20 cellular contexts compared by ENCODE assay signal in genomic region chr11:79263001-79263400, GRCh38.
A peak's percentile ranks its signal among the peaks of the same experiment; 100 is the strongest.
DNase-seq lines count a peak whose midpoint lies in the region; FAIRE-seq and TF ChIP-seq lines count a peak whose summit lies in the region.
"Had no signal": no experiment of that assay in that cellular context is flagged by ENCODE, and none has a peak within 500 bp of the region (broad histone marks: within the 10 kb centered on the region; RNA-seq: fewer than 3 reads in every experiment).

No MANE protein-coding gene starts in this region.

- no peak for TF ChIP-seq EP300 in H1 (IDR thresholded peaks at IDR 0.05; ENCODE audit: borderline replicate concordance in 1 of 2, low read depth in 2 of 2, low read length in 2 of 2)

- H4K8ac ChIP-seq in H1 (ENCODE audit: extremely low read depth, insufficient read depth, low read length) (no peak overlapping the region), mesendoderm (ENCODE audit: low read depth, low read length) (no peak overlapping the region)

- no peaks in the 10 kb centered on the region for H3K27me3 ChIP-seq in AG04450 (ENCODE audit: control insufficient read depth, insufficient read depth, low read length)
- no peaks in the 10 kb centered on the region for H3K27me3 ChIP-seq in H1 (replicated peaks in 1 of 4; ENCODE audit: control insufficient read depth in 3 of 4, extremely low read depth in 1 of 4, insufficient read depth in 3 of 4, low read length in 3 of 4)
- no peaks in the 10 kb centered on the region for H3K27me3 ChIP-seq in mesendoderm (ENCODE audit: insufficient read depth, low read length, poor library complexity)
- H3K27me3 ChIP-seq: gastrocnemius medialis, uterus had no signal

- TF ChIP-seq POLR2A in H1 (IDR thresholded peaks at IDR 0.05; ENCODE audit: control extremely low read depth in 1 of 2, low read depth in 2 of 2, low read length in 2 of 2) (no peak), lower leg skin (IDR thresholded peaks at IDR 0.05) (no peak)

- H3K79me1 ChIP-seq in H1 (ENCODE audit: low read depth, low read length) (no peaks in the 10 kb centered on the region), mesendoderm (ENCODE audit: low read length) (no peaks in the 10 kb centered on the region)

- H2BK15ac ChIP-seq in H1 (ENCODE audit: low read length) (no peak overlapping the region), mesendoderm (replicated peaks; ENCODE audit: low read depth) (no peak overlapping the region)

- H2AK5ac ChIP-seq in H1 (ENCODE audit: low read depth, low read length): no peak overlapping the region
- no peak overlapping the region for H2AK5ac ChIP-seq in mesendoderm (ENCODE audit: low read length)

- H3K56ac ChIP-seq in H1 (replicated peaks; ENCODE audit: insufficient read length, low read depth, low read length) (no peak overlapping the region), mesendoderm (ENCODE audit: low read length) (no peak overlapping the region)

- H4K91ac ChIP-seq in H1 (replicated peaks; ENCODE audit: insufficient read length, low read length): no peak overlapping the region

- H3K36me3 ChIP-seq in H1 (ENCODE audit: control insufficient read depth in 2 of 4, insufficient read depth in 4 of 4, low read length in 3 of 4) (no peaks in the 10 kb centered on the region), mesendoderm (ENCODE audit: control insufficient read depth, insufficient read depth, low read length) (no peaks in the 10 kb centered on the region)
- H3K36me3 ChIP-seq: gastrocnemius medialis, uterus had no signal

- H2BK5ac ChIP-seq in H1 (ENCODE audit: low read depth, low read length) (no peak overlapping the region), mesendoderm (ENCODE audit: low read length) (no peak overlapping the region)

- H3K4me3 ChIP-seq in AG04450 (ENCODE audit: low read depth, low read length): no peak overlapping the region
- H3K4me3 ChIP-seq in H1 (ENCODE audit: extremely low read depth in 1 of 4, insufficient read depth in 2 of 4, low read depth in 3 of 4, low read length in 4 of 4): no peak overlapping the region
- H3K4me3 ChIP-seq in mesendoderm (ENCODE audit: low read length): no peak overlapping the region
- H3K4me3 ChIP-seq in lower leg skin (ENCODE audit: low read depth, poor library complexity, severe bottlenecking): no peak overlapping the region
- H3K4me3 ChIP-seq: coronary artery, gastrocnemius medialis, PC-9, uterus had no signal

- POLR2A ChIA-PET in AG04450 (lab: Yijun Ruan, JAX) (interaction anchor here (0.7 to 0.9 kb wide), 2 partner anchors 18 to 26 kb away, joined by 3 read pairs; no protein-coding TSS in a partner anchor), H1 (lab: Charles Lee; ENCODE audit: partially characterized antibody) (no interaction called here)

- peak overlapping the region; percentile 24 for H3K27ac ChIP-seq in AG04450 (ENCODE audit: low read depth, low read length)
- no peak overlapping the region for H3K27ac ChIP-seq in H1 (ENCODE audit: low read depth, low read length)
- no peak overlapping the region for H3K27ac ChIP-seq in mesendoderm (ENCODE audit: low read depth, low read length)
- H3K27ac ChIP-seq: coronary artery, gastrocnemius medialis, PC-9 had no signal

- H3K18ac ChIP-seq in H1 (ENCODE audit: extremely low read depth, low read length) (no peak overlapping the region), mesendoderm (ENCODE audit: low read length) (peak overlapping the region; percentile 51)

- H2BK120ac ChIP-seq in H1 (replicated peaks; ENCODE audit: low read depth, low read length) (no peak overlapping the region), mesendoderm (ENCODE audit: low read depth, low read length) (no peak overlapping the region)

- H3K4me1 ChIP-seq in H1 (replicated peaks in 1 of 4; ENCODE audit: control insufficient read depth in 3 of 4, insufficient read depth in 4 of 4, low read length in 3 of 4): peaks cover 0 to 10% (median 0%) of the 10 kb centered on the region in 4 experiments; a peak in 1 of 7 replicates
- peaks cover 15% of the 10 kb centered on the region for H3K4me1 ChIP-seq in mesendoderm (ENCODE audit: control insufficient read depth, low read depth, low read length)
- H3K4me1 ChIP-seq: gastrocnemius medialis, uterus had no signal

- TF ChIP-seq CTCF in AG04450 (IDR thresholded peaks at IDR 0.05; ENCODE audit: low read depth, low read length) (no peak), H1 (IDR thresholded peaks at IDR 0.05; ENCODE audit: control extremely low read depth in 1 of 3, insufficient read depth in 1 of 3, low read depth in 1 of 3, low read length in 3 of 3) (no peak), GM13976 (IDR thresholded peaks at IDR 0.05; ENCODE audit: borderline replicate concordance, control extremely low read depth, extremely low read depth, insufficient read depth, missing control alignments) (no peak), lower leg skin (IDR thresholded peaks at IDR 0.05) (no peak)

- intact Hi-C loops in lower leg skin (cut with DNase I; ENCODE audit: low total_unique reads): no loop called here

- H3K4ac ChIP-seq in H1 (replicated peaks; ENCODE audit: insufficient read length, low read depth, low read length) (no peak overlapping the region), mesendoderm (ENCODE audit: low read depth, low read length) (no peak overlapping the region)

- in situ Hi-C loops in GM13976 (cut with MboI; ENCODE audit: low sequenced_read_pairs, unreplicated experiment): no loop called here

- H2AFZ ChIP-seq in H1 (ENCODE audit: low read length): no peak overlapping the region
- H2AFZ ChIP-seq: PC-9 had no signal

- CTCF ChIA-PET in AG04450 (lab: Charles Lee): interaction anchor here (1.2 kb wide), 1 partner anchor 617 kb away, joined by 4 read pairs; no protein-coding TSS in a partner anchor
- CTCF ChIA-PET in H1 (lab: Charles Lee; ENCODE audit: partially characterized antibody): no interaction called here

- no peak for TF ChIP-seq RAD21 in H1 (IDR thresholded peaks at IDR 0.05 in 1 of 2, conservative IDR thresholded peaks at IDR 0.05 in 1 of 2; ENCODE audit: low read depth in 2 of 2, low read length in 2 of 2)

- H2BK20ac ChIP-seq in H1 (ENCODE audit: low read length): no peak overlapping the region

- H4K5ac ChIP-seq in H1 (ENCODE audit: insufficient read length, low read depth, low read length) (no peak overlapping the region), mesendoderm (ENCODE audit: low read length) (no peak overlapping the region)

- H3K4me2 ChIP-seq in H1 (ENCODE audit: insufficient read depth in 1 of 2, low read depth in 2 of 2, low read length in 2 of 2): no peak overlapping the region
- no peak overlapping the region for H3K4me2 ChIP-seq in mesendoderm (ENCODE audit: low read length)
- H3K4me2 ChIP-seq: PC-9 had no signal

- H2BK12ac ChIP-seq in H1 (ENCODE audit: low read depth, low read length): no peak overlapping the region

- WGBS in H1 (ENCODE audit: extremely low coverage in 1 of 2, insufficient coverage in 1 of 2, insufficient read length in 1 of 2, insufficient replicate concordance in 2 of 2, low coverage in 1 of 2, low lambda C conversion rate in 2 of 2, missing lambda C conversion rate in 1 of 2), 2 experiments: 83% methylated on average over 7 of the region's 7 CpGs; no CpG with 5 or more reads in 1 of the 2 experiments
- WGBS in mesendoderm (ENCODE audit: extremely low coverage, insufficient coverage, low lambda C conversion rate): no CpG with 5 or more reads among the region's 7 CpGs
- WGBS in lower leg skin, 2 donors: 79 to 80% methylated on average over 7 of the region's 7 CpGs

- H3K9me3 ChIP-seq in AG04450 (ENCODE audit: control insufficient read depth, insufficient read depth, low read length): no peaks in the 10 kb centered on the region
- H3K9me3 ChIP-seq in H1 (ENCODE audit: insufficient read depth in 2 of 2, low read depth in 1 of 2, low read length in 1 of 2): no peaks in the 10 kb centered on the region
- H3K9me3 ChIP-seq: gastrocnemius medialis, uterus had no signal

- H3K79me2 ChIP-seq in H1 (ENCODE audit: control insufficient read depth in 1 of 2, insufficient read depth in 2 of 2, low read length in 2 of 2) (no peaks in the 10 kb centered on the region), mesendoderm (ENCODE audit: control insufficient read depth, insufficient read depth, low read length) (no peaks in the 10 kb centered on the region)

- H3K23ac ChIP-seq in H1 (ENCODE audit: insufficient read length) (no peak overlapping the region), mesendoderm (ENCODE audit: low read length) (no peak overlapping the region)

- H3K14ac ChIP-seq in H1 (ENCODE audit: insufficient read length): no peak overlapping the region

- peaks cover 4% of the 10 kb centered on the region; the same call in 1 of the 2 replicates for H3K23me2 ChIP-seq in H1 (ENCODE audit: low read depth, low read length)

- peak; percentile 53 for DNase-seq in AG04450 (ENCODE audit: low read depth, low spot score)
- DNase-seq in NCI-H1105 treated with DMSO at 0.1 percent for 48 hours (lab: John Stamatoyannopoulos, UW): peak; percentile 53
- DNase-seq in H1 (ENCODE audit: low read depth in 1 of 2, low spot score in 2 of 2): no peak
- DNase-seq in mesendoderm: peak; percentile 74
- DNase-seq in A172 (ENCODE audit: low spot score): no peak
- DNase-seq in GM13976 (ENCODE audit: low spot score): no peak
- DNase-seq in lower leg skin (ENCODE audit: low spot score in 2 of 2): no peak
- no peak for DNase-seq in NCI-H2227 (lab: John Stamatoyannopoulos, UW; ENCODE audit: unreplicated experiment)
- DNase-seq: activated CD4-positive, alpha-beta T cell treated with anti-CD3 and anti-CD28 coated beads for 48 hours; activated CD8-positive, alpha-beta memory T cell treated with anti-CD3 and anti-CD28 coated beads, Interleukin-2, amount 50 U/mL, for 4 hours; activated naive CD4-positive, alpha-beta T cell; aorta; COR-L47; EL; gastrocnemius medialis; NCI-H187; NCI-H510A; PC-9; uterus had no signal

- H3K9ac ChIP-seq in H1 (replicated peaks in 1 of 4; ENCODE audit: extremely low read depth in 1 of 4, low read depth in 3 of 4, low read length in 3 of 4) (no peak overlapping the region), mesendoderm (ENCODE audit: low read length) (no peak overlapping the region)

- no peak for FAIRE-seq in H1 (lab: Jason Lieb, UNC)

- no peaks in the 10 kb centered on the region for H4K20me1 ChIP-seq in H1 (replicated peaks in 1 of 2; ENCODE audit: control insufficient read depth in 1 of 2, insufficient read depth in 2 of 2, low read length in 2 of 2)

TF ChIP-seq in H1, 55 proteins besides CTCF, POLR2A, EP300 and RAD21:
- TF ChIP-seq, protein P1, sequence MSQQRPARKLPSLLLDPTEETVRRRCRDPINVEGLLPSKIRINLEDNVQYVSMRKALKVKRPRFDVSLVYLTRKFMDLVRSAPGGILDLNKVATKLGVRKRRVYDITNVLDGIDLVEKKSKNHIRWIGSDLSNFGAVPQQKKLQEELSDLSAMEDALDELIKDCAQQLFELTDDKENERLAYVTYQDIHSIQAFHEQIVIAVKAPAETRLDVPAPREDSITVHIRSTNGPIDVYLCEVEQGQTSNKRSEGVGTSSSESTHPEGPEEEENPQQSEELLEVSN (IDR thresholded peaks at IDR 0.05): peak; percentile 28; the same call in 1 of the 2 replicates
- TF ChIP-seq YY1 (IDR thresholded peaks at IDR 0.05; ENCODE audit: low read depth, low read length): no peak

Comparison
In these comparisons a context has a peak if more than half of its experiments do, and no peak if none do; other contexts are left out.
1. DNase-seq: peak in AG04450 (single experiment), NCI-H1105 treated with DMSO at 0.1 percent for 48 hours (single experiment) and mesendoderm (single experiment); none in H1 (0 of 2), A172 (single experiment), GM13976 (single experiment), lower leg skin (0 of 2) and NCI-H2227 (single experiment).